Comparison of ENCODE assay signal across 11 cellular contexts in genomic region chr17:338442-339192, GRCh38. TPM values are rescaled to one million over a fixed set of nuclear protein-coding genes. Genes with fewer than 3 reads are reported as not detected.
DNase-seq lines count a peak whose midpoint lies in the region; ATAC-seq, FAIRE-seq and TF ChIP-seq lines count a peak whose summit lies in the region.
"Had no signal": no experiment of that assay in that cellular context is flagged by ENCODE, and none has a peak within 500 bp of the region (broad histone marks: within the 10 kb centered on the region; RNA-seq: fewer than 3 reads in every experiment).

No MANE protein-coding gene starts in this region.

- DNase-seq in IMR-90 (no peak), left lung (no peak), small intestine (peak; percentile 44), NCI-H2227 treated with DMSO at 0.1 percent for 48 hours (lab: John Stamatoyannopoulos, UW) (no peak), SK-N-SH (no peak)
- DNase-seq: CD4-positive, CD25-positive, alpha-beta regulatory T cell; retina had no signal

- H3K4me1 ChIP-seq in IMR-90 (ENCODE audit: control insufficient read depth, insufficient read depth, low read length) (no peaks in the 10 kb centered on the region; the same call in 1 of the 2 replicates), left lung (peaks cover 7 to 36% of the 10 kb centered on the region in 2 donors), small intestine (ENCODE audit: control insufficient read depth in 2 of 2, insufficient read depth in 1 of 2, low read depth in 1 of 2, low read length in 1 of 2) (peaks cover 0 to 2% of the 10 kb centered on the region in 2 donors), SK-N-SH (ENCODE audit: control insufficient read depth in 1 of 2, insufficient read depth in 2 of 2, low read depth in 1 of 2, low read length in 1 of 2) (peaks cover 0 to 10% of the 10 kb centered on the region in 2 experiments; a peak in 1 of 4 replicates)

- no peak for TF ChIP-seq POLR2A in IMR-90 (IDR thresholded peaks at IDR 0.05; ENCODE audit: low read depth, low read length)

- H2BK15ac ChIP-seq in IMR-90 (ENCODE audit: low read depth, low read length): no peak overlapping the region

- peaks cover 27% of the 10 kb centered on the region; the same call in 1 of the 2 replicates for H3K27me3 ChIP-seq in IMR-90 (ENCODE audit: control insufficient read depth, insufficient read depth, low read length)
- H3K27me3 ChIP-seq in left lung: peaks cover 0 to 23% of the 10 kb centered on the region in 2 donors
- H3K27me3 ChIP-seq in small intestine (ENCODE audit: control insufficient read depth in 2 of 2, insufficient read depth in 2 of 2, low read length in 2 of 2): no peaks in the 10 kb centered on the region
- no peaks in the 10 kb centered on the region for H3K27me3 ChIP-seq in SK-N-SH (ENCODE audit: insufficient read depth)

- no peak overlapping the region for H3K4ac ChIP-seq in IMR-90 (ENCODE audit: low read depth, low read length)

- H3K4me3 ChIP-seq in IMR-90 (ENCODE audit: insufficient read depth, low read depth, low read length) (no peak overlapping the region), left lung (no peak overlapping the region), small intestine (ENCODE audit: low read depth in 1 of 2, low read length in 2 of 2) (no peak overlapping the region), SK-N-SH (ENCODE audit: low read depth in 2 of 2, low read length in 1 of 2) (no peak overlapping the region)

- peak overlapping the region; percentile 50 for H3K27ac Mint-ChIP-seq in activated T-helper 17 cell treated with anti-CD3 and anti-CD28 coated beads, Interleukin-2, amount 50 U/mL, for 72 hours
- H3K27ac Mint-ChIP-seq: activated naive CD8-positive, alpha-beta T cell had no signal

- FAIRE-seq in small intestine (lab: Jason Lieb, UNC): no peak

- H3K4me1 Mint-ChIP-seq in activated T-helper 17 cell treated with anti-CD3 and anti-CD28 coated beads, Interleukin-2, amount 50 U/mL, for 72 hours: no peaks in the 10 kb centered on the region

- H4K5ac ChIP-seq in IMR-90 (ENCODE audit: low read depth, low read length): no peak overlapping the region

- in situ Hi-C loops in IMR-90 (cut with MboI; ENCODE audit: low sequenced_read_pairs): no loop called here

- H3K79me2 ChIP-seq in SK-N-SH (ENCODE audit: insufficient read depth): no peaks in the 10 kb centered on the region

- no peaks in the 10 kb centered on the region for H3K79me1 ChIP-seq in IMR-90 (ENCODE audit: low read depth in 1 of 2, low read length in 2 of 2)

- H3K36me3 Mint-ChIP-seq in activated T-helper 17 cell treated with anti-CD3 and anti-CD28 coated beads, Interleukin-2, amount 50 U/mL, for 72 hours (ENCODE audit: low read depth): no peaks in the 10 kb centered on the region
- H3K36me3 Mint-ChIP-seq: CD4-positive, CD25-positive, alpha-beta regulatory T cell had no signal

- no peak overlapping the region for H4K91ac ChIP-seq in IMR-90 (ENCODE audit: insufficient read depth, low read depth, low read length)

- TF ChIP-seq CTCF in IMR-90 (conservative IDR thresholded peaks at IDR 0.05; ENCODE audit: low read depth, low read length) (no peak), left lung (IDR thresholded peaks at IDR 0.05) (no peak), SK-N-SH (IDR thresholded peaks at IDR 0.05) (no peak)

- H3K23ac ChIP-seq in IMR-90 (ENCODE audit: low read depth, low read length): no peak overlapping the region

- no peak overlapping the region for H2AK5ac ChIP-seq in IMR-90 (ENCODE audit: low read depth, low read length)

- peak overlapping the region; percentile 26 for H3K4me3 Mint-ChIP-seq in activated T-helper 17 cell treated with anti-CD3 and anti-CD28 coated beads, Interleukin-2, amount 50 U/mL, for 72 hours
- H3K4me3 Mint-ChIP-seq: activated naive CD8-positive, alpha-beta T cell had no signal

- H4K8ac ChIP-seq in IMR-90 (ENCODE audit: low read depth in 2 of 2, low read length in 2 of 2): no peak overlapping the region

- H3K27ac ChIP-seq in IMR-90 (ENCODE audit: insufficient read depth, low read length) (no peak overlapping the region), left lung (no peak overlapping the region), small intestine (ENCODE audit: low read depth in 1 of 2, low read length in 1 of 2) (peak overlapping the region in 1 of 2 donors; percentile 29), SK-N-SH (ENCODE audit: low read depth in 2 of 2, low read length in 1 of 2) (no peak overlapping the region)

- H3K27me3 Mint-ChIP-seq in activated T-helper 17 cell treated with anti-CD3 and anti-CD28 coated beads, Interleukin-2, amount 50 U/mL, for 72 hours: peaks cover 4% of the 10 kb centered on the region
- H3K27me3 Mint-ChIP-seq: activated naive CD8-positive, alpha-beta T cell had no signal

- H3K9ac ChIP-seq in IMR-90 (ENCODE audit: low read depth, low read length): no peak overlapping the region
- no peak overlapping the region for H3K9ac ChIP-seq in SK-N-SH

- no peak overlapping the region for H3K14ac ChIP-seq in IMR-90 (replicated peaks; ENCODE audit: low read depth, low read length)

- H3K36me3 ChIP-seq in IMR-90 (ENCODE audit: control insufficient read depth, insufficient read depth, low read length): no peaks in the 10 kb centered on the region
- H3K36me3 ChIP-seq in left lung: no peaks in the 10 kb centered on the region
- no peaks in the 10 kb centered on the region for H3K36me3 ChIP-seq in small intestine (ENCODE audit: control insufficient read depth in 2 of 2, insufficient read depth in 2 of 2, low read length in 2 of 2)
- H3K36me3 ChIP-seq in SK-N-SH (replicated peaks in 1 of 2; ENCODE audit: control insufficient read depth in 1 of 2, insufficient read depth in 2 of 2, low read length in 1 of 2): no peaks in the 10 kb centered on the region

- H4K20me1 ChIP-seq in IMR-90 (ENCODE audit: insufficient read depth, low read length) (no peaks in the 10 kb centered on the region), SK-N-SH (ENCODE audit: insufficient read depth) (no peaks in the 10 kb centered on the region)

- H3K56ac ChIP-seq in IMR-90 (ENCODE audit: extremely low read depth, insufficient read depth, low read length): no peak overlapping the region

- H2BK5ac ChIP-seq in IMR-90 (ENCODE audit: low read depth, low read length, poor library complexity, severe bottlenecking): no peak overlapping the region

- no peak overlapping the region for H3K4me2 ChIP-seq in IMR-90 (ENCODE audit: low read depth, low read length)
- no peak overlapping the region for H3K4me2 ChIP-seq in SK-N-SH

- TF ChIP-seq EP300 in SK-N-SH (IDR thresholded peaks at IDR 0.05; ENCODE audit: borderline replicate concordance in 1 of 2, low read depth in 1 of 2, low read length in 1 of 2): no peak

- H2BK120ac ChIP-seq in IMR-90 (ENCODE audit: low read depth, low read length): no peak overlapping the region

- H3K9me3 Mint-ChIP-seq in activated T-helper 17 cell treated with anti-CD3 and anti-CD28 coated beads, Interleukin-2, amount 50 U/mL, for 72 hours: no peaks in the 10 kb centered on the region
- H3K9me3 Mint-ChIP-seq: CD4-positive, CD25-positive, alpha-beta regulatory T cell had no signal

- no peaks in the 10 kb centered on the region for H3F3A ChIP-seq in SK-N-SH (replicated peaks; ENCODE audit: insufficient read depth)

- H3K9me3 ChIP-seq in IMR-90 (ENCODE audit: control insufficient read depth, insufficient read depth, low read length) (no peaks in the 10 kb centered on the region), left lung (no peaks in the 10 kb centered on the region), small intestine (ENCODE audit: control insufficient read depth, low read depth) (no peaks in the 10 kb centered on the region), SK-N-SH (no peaks in the 10 kb centered on the region)

- H2AFZ ChIP-seq in IMR-90 (replicated peaks; ENCODE audit: low read length, poor library complexity) (peak overlapping the region; percentile 8), SK-N-SH (ENCODE audit: low read depth) (no peak overlapping the region)

- dilution Hi-C loops in IMR-90 (cut with HindIII; ENCODE audit: low sequenced_read_pairs, unreplicated experiment): no loop called here

- TF ChIP-seq RAD21 in IMR-90 (IDR thresholded peaks at IDR 0.05; ENCODE audit: low read length) (no peak), SK-N-SH (IDR thresholded peaks at IDR 0.05; ENCODE audit: low read length) (no peak)

- POLR2A ChIA-PET in IMR-90 (lab: Charles Lee; ENCODE audit: unreplicated experiment) (no interaction called here), SK-N-SH (lab: Yijun Ruan, JAX) (no interaction called here)

- no peak overlapping the region for H3K18ac ChIP-seq in IMR-90 (ENCODE audit: low read depth, low read length)

- H2AK9ac ChIP-seq in IMR-90 (replicated peaks; ENCODE audit: low read depth, low read length, poor library complexity): no peak overlapping the region

- H3K9me1 ChIP-seq in IMR-90 (ENCODE audit: insufficient read depth, low read length): no peaks in the 10 kb centered on the region

- WGBS in IMR-90 (ENCODE audit: extremely low coverage in 2 of 2, insufficient read length in 1 of 2), 2 experiments: 40% methylated on average over 1 of the region's 19 CpGs; no CpG with 5 or more reads in 1 of the 2 experiments
- WGBS in small intestine, 3 donors: 48 to 74% (median 58%) methylated on average over 17 to 19 of the region's 19 CpGs
- 74% methylated on average over 13 of the region's 19 CpGs for WGBS in SK-N-SH (ENCODE audit: low lambda C conversion rate)

- intact Hi-C loops in IMR-90 (cut with micrococcal nuclease): no loop called here
- intact Hi-C loops in left lung (cut with DNase I): no loop called here

- ATAC-seq in IMR-90 (ENCODE audit: low read depth) (no peak; the same call in 1 of the 2 replicates), left lung (peak; percentile 48), GM18519 (IDR thresholded peaks at IDR 0.05; ENCODE audit: low FRiP score, unreplicated experiment) (no peak), HG03571 (IDR thresholded peaks at IDR 0.05; ENCODE audit: unreplicated experiment) (no peak)
- ATAC-seq in activated T-helper 17 cell treated with anti-CD3 and anti-CD28 coated beads, Interleukin-2, amount 50 U/mL, for 72 hours (replicated peaks): no peak

- no TSS peak for BruUV-seq in IMR-90 (replicated peaks; lab: Mats Ljungman, UMichigan)

- H2BK20ac ChIP-seq in IMR-90 (ENCODE audit: low read depth, low read length): no peak overlapping the region

- no peaks in the 10 kb centered on the region for H3K9me2 ChIP-seq in SK-N-SH

- CTCF ChIA-PET in IMR-90 (lab: Yijun Ruan, JAX): no interaction called here
- CTCF ChIA-PET in SK-N-SH (lab: Yijun Ruan, JAX): no interaction called here

TF ChIP-seq in IMR-90, 13 proteins besides CTCF, POLR2A, EP300 and RAD21 (continues in another document):
- TF ChIP-seq BHLHE40 (IDR thresholded peaks at IDR 0.05; ENCODE audit: low read depth, low read length): no peak

RNA-seq across cellular contexts. Expression of gene RPH3AL, which starts 14.0 kb away (rescaled TPM):
- total RNA-seq in IMR-90 (2012; rRNA removed) (0.83 and 1.8 TPM in 2 replicates), left lung (10 to 100 TPM; 44.7 to 57.1 TPM)
- polyA plus RNA-seq in IMR-90 (2012; rRNA removed) (1.5 and 2.5 TPM in 2 replicates), small intestine (10 to 100 TPM; 10.5 to 18.8 (median 13.3) TPM), SK-N-SH (2012; rRNA removed) (2.9 and 4.4 TPM in 2 replicates)
- polyA plus RNA-seq in IMR-90 (2012; cell fraction: cytosol; rRNA removed): 2.3 and 3.8 TPM in 2 replicates
- 2.1 and 2.9 TPM in 2 replicates for polyA plus RNA-seq in IMR-90 (2012; cell fraction: nucleus; rRNA removed; ENCODE audit: low replicate concordance)
- total RNA-seq in activated T-helper 17 cell treated with anti-CD3 and anti-CD28 coated beads, Interleukin-2, amount 50 U/mL, for 72 hours: 1 to 10 TPM; 1.9 to 2.5 TPM
- polyA plus RNA-seq in SK-N-SH (2012; cell fraction: cytosol; rRNA removed): 1.8 and 2.5 TPM in 2 replicates
- 3.0 and 3.6 TPM in 2 replicates for polyA plus RNA-seq in SK-N-SH (2012; cell fraction: nucleus; rRNA removed)

Comparison
In these comparisons a context has a peak if more than half of its experiments do, and no peak if none do; other contexts are left out.
1. RNA of gene RPH3AL, which starts 14.0 kb away (total RNA-seq): 44.7 to 57.1 TPM in left lung; 1.9 to 2.5 TPM in activated T-helper 17 cell treated with anti-CD3 and anti-CD28 coated beads, Interleukin-2, amount 50 U/mL, for 72 hours and 0.83 to 1.8 TPM in IMR-90; every median in the first group is over 10 times any median in the second.